10 cellular contexts compared by ENCODE assay signal in the genomic region with DNA sequence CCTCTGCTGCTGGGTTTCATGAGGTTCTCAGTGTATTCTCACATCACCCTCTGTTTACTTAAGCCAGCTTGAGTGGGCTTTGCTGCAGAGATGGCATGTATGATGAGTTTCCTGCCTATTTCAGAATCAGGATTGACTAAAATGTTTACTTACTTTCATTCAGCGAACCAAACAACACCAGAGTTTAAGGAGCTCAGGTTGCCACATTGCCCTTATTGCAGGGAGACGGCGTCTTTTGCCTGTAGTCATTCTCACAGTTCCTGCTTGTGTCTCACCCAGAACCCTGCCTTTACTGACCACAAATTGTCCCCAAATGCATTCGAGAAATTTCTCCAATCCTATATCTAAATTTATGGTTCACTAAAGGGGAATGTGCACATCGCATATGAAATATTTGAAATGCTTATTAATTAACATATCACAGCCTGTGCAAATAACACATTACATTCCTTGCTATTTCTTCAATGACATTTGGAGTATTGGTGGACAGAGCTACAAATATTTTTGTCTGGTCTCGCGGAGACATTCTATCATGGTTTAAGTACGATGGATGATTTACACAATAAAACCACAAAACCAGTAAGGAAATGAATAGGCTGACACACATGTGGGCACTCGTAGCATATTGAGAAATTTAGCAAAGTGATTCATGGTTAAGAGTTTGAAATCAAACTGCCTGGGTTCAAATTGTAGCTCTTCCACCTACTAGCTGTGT.
DNase-seq lines count a peak whose midpoint lies in the region; ATAC-seq and TF ChIP-seq lines count a peak whose summit lies in the region.
"Had no signal": no experiment of that assay in that cellular context is flagged by ENCODE, and none has a peak within 500 bp of the region (broad histone marks: within the 10 kb centered on the region; RNA-seq: fewer than 3 reads in every experiment).

No MANE protein-coding gene starts in this region.

- H3K4me3 Mint-ChIP-seq in activated CD4-positive, alpha-beta memory T cell treated with anti-CD3 and anti-CD28 coated beads for 36 hours, result no peak overlapping the region

- no peaks in the 10 kb centered on the region for H3K27me3 ChIP-seq in ACC112 (ENCODE audit: insufficient read depth, low read length)
- H3K27me3 ChIP-seq: adrenal gland, gastrocnemius medialis had no signal

- no peak for ATAC-seq in SK-N-SH treated with all-trans-retinoic acid at 6 μM for 48 hours
- ATAC-seq: gastrocnemius medialis had no signal

- DNase-seq in EL (peak; percentile 66), fibroblast of pulmonary artery (ENCODE audit: low read depth) (peak; percentile 46), activated gamma-delta T cell (lab: John Stamatoyannopoulos, UW) (no peak), NCI-H446 (lab: John Stamatoyannopoulos, UW) (no peak), erythroblast (lab: John Stamatoyannopoulos, UW) (no peak)
- peak; percentile 22 for DNase-seq in activated CD4-positive, alpha-beta memory T cell treated with anti-CD3 and anti-CD28 coated beads for 36 hours
- DNase-seq: adrenal gland, gastrocnemius medialis had no signal

- peak overlapping the region; percentile 33 for H3K27ac Mint-ChIP-seq in activated CD4-positive, alpha-beta memory T cell treated with anti-CD3 and anti-CD28 coated beads for 36 hours

- H3K4me3 ChIP-seq in ACC112 (ENCODE audit: low read depth, low read length) (peak overlapping the region; percentile 19; the same call in 1 of the 2 replicates), fibroblast of pulmonary artery (replicated peaks; ENCODE audit: low read depth, low read length) (no peak overlapping the region)
- H3K4me3 ChIP-seq: adrenal gland, gastrocnemius medialis had no signal

- H3K27me3 Mint-ChIP-seq in activated CD4-positive, alpha-beta memory T cell treated with anti-CD3 and anti-CD28 coated beads for 36 hours, result peaks cover 12% of the 10 kb centered on the region

- POLR2A ChIA-PET in activated CD4-positive, alpha-beta memory T cell treated with anti-CD3 and anti-CD28 coated beads for 36 hours (lab: Charles Lee), result interaction anchor here (0.8 to 2.2 kb wide), 3 partner anchors 9 to 139 kb away, joined by 3 to 11 read pairs (median 3); no protein-coding TSS in a partner anchor

- H3K79me2 ChIP-seq in ACC112 (ENCODE audit: control insufficient read depth, insufficient read depth, low read length, unreplicated experiment), result no peaks in the 10 kb centered on the region

- H3K4me1 Mint-ChIP-seq in activated CD4-positive, alpha-beta memory T cell treated with anti-CD3 and anti-CD28 coated beads for 36 hours (ENCODE audit: low read depth), result peaks cover 63% of the 10 kb centered on the region

- intact Hi-C loops in activated CD4-positive, alpha-beta memory T cell treated with anti-CD3 and anti-CD28 coated beads for 36 hours (cut with micrococcal nuclease), result loop anchor here (1.0 to 2.0 kb wide), 9 partner anchors 17 to 190 kb away; no protein-coding TSS in a partner anchor

- no peaks in the 10 kb centered on the region for H3K36me3 ChIP-seq in ACC112 (ENCODE audit: insufficient read depth, low read length)
- H3K36me3 ChIP-seq: adrenal gland, gastrocnemius medialis had no signal

- no peak for TF ChIP-seq POLR2A in erythroblast (IDR thresholded peaks at IDR 0.05; ENCODE audit: low read length)

- TF ChIP-seq CTCF in fibroblast of pulmonary artery (IDR thresholded peaks at IDR 0.05; ENCODE audit: low read length, missing control alignments), result no peak

- no peaks in the 10 kb centered on the region for H3K36me3 Mint-ChIP-seq in activated CD4-positive, alpha-beta memory T cell treated with anti-CD3 and anti-CD28 coated beads for 36 hours

- CTCF ChIA-PET in activated CD4-positive, alpha-beta memory T cell treated with anti-CD3 and anti-CD28 coated beads for 36 hours (lab: Charles Lee), result interaction anchor here (0.6 to 3.5 kb wide), 8 partner anchors 29 to 148 kb away, joined by 3 to 10 read pairs (median 4); no protein-coding TSS in a partner anchor

- peak overlapping the region; percentile 89 for H3K27ac ChIP-seq in ACC112 (ENCODE audit: low read depth, low read length)
- H3K27ac ChIP-seq: adrenal gland, gastrocnemius medialis had no signal

- no peaks in the 10 kb centered on the region for H3K9me3 Mint-ChIP-seq in activated CD4-positive, alpha-beta memory T cell treated with anti-CD3 and anti-CD28 coated beads for 36 hours

- H2AFZ ChIP-seq in ACC112 (ENCODE audit: low read length, unreplicated experiment), result no peak overlapping the region

- peaks cover 47% of the 10 kb centered on the region for H3K4me1 ChIP-seq in ACC112 (ENCODE audit: control insufficient read depth, insufficient read depth, low read length, unreplicated experiment)
- H3K4me1 ChIP-seq: adrenal gland, gastrocnemius medialis had no signal

TF ChIP-seq in SK-N-SH treated with all-trans-retinoic acid at 6 μM for 48 hours, 23 proteins besides CTCF, POLR2A, EP300 and RAD21:
- TF ChIP-seq SNAI2 (CRISPR knock-in tag; IDR thresholded peaks at IDR 0.05) (no peak), RARB (CRISPR knock-in tag; IDR thresholded peaks at IDR 0.05) (no peak), CSDC2 (CRISPR knock-in tag; IDR thresholded peaks at IDR 0.05) (no peak), ZFP30 (CRISPR knock-in tag; IDR thresholded peaks at IDR 0.05) (no peak), GLIS3 (CRISPR knock-in tag; IDR thresholded peaks at IDR 0.05) (no peak), PPARA (CRISPR knock-in tag; IDR thresholded peaks at IDR 0.05; ENCODE audit: borderline replicate concordance) (no peak), ZC3H10 (CRISPR knock-in tag; IDR thresholded peaks at IDR 0.05) (no peak), TCF4 (CRISPR knock-in tag; IDR thresholded peaks at IDR 0.05; ENCODE audit: borderline replicate concordance) (no peak), ISL1 (CRISPR knock-in tag; IDR thresholded peaks at IDR 0.05) (no peak), ARNTL (CRISPR knock-in tag; IDR thresholded peaks at IDR 0.05; ENCODE audit: borderline replicate concordance, low read depth) (no peak)
- TF ChIP-seq, protein P1, sequence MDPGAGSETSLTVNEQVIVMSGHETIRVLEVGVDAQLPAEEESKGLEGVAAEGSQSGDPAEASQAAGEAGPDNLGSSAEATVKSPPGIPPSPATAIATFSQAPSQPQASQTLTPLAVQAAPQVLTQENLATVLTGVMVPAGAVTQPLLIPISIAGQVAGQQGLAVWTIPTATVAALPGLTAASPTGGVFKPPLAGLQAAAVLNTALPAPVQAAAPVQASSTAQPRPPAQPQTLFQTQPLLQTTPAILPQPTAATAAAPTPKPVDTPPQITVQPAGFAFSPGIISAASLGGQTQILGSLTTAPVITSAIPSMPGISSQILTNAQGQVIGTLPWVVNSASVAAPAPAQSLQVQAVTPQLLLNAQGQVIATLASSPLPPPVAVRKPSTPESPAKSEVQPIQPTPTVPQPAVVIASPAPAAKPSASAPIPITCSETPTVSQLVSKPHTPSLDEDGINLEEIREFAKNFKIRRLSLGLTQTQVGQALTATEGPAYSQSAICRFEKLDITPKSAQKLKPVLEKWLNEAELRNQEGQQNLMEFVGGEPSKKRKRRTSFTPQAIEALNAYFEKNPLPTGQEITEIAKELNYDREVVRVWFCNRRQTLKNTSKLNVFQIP (CRISPR knock-in tag; IDR thresholded peaks at IDR 0.05; ENCODE audit: borderline replicate concordance, low read depth), result no peak
- TF ChIP-seq, protein P2, sequence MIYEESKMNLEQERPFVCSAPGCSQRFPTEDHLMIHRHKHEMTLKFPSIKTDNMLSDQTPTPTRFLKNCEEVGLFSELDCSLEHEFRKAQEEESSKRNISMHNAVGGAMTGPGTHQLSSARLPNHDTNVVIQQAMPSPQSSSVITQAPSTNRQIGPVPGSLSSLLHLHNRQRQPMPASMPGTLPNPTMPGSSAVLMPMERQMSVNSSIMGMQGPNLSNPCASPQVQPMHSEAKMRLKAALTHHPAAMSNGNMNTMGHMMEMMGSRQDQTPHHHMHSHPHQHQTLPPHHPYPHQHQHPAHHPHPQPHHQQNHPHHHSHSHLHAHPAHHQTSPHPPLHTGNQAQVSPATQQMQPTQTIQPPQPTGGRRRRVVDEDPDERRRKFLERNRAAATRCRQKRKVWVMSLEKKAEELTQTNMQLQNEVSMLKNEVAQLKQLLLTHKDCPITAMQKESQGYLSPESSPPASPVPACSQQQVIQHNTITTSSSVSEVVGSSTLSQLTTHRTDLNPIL (CRISPR knock-in tag; IDR thresholded peaks at IDR 0.05; ENCODE audit: low read depth), result no peak
- TF ChIP-seq, protein P3, sequence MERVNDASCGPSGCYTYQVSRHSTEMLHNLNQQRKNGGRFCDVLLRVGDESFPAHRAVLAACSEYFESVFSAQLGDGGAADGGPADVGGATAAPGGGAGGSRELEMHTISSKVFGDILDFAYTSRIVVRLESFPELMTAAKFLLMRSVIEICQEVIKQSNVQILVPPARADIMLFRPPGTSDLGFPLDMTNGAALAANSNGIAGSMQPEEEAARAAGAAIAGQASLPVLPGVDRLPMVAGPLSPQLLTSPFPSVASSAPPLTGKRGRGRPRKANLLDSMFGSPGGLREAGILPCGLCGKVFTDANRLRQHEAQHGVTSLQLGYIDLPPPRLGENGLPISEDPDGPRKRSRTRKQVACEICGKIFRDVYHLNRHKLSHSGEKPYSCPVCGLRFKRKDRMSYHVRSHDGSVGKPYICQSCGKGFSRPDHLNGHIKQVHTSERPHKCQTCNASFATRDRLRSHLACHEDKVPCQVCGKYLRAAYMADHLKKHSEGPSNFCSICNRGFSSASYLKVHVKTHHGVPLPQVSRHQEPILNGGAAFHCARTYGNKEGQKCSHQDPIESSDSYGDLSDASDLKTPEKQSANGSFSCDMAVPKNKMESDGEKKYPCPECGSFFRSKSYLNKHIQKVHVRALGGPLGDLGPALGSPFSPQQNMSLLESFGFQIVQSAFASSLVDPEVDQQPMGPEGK (CRISPR knock-in tag; IDR thresholded peaks at IDR 0.05; ENCODE audit: borderline replicate concordance), result no peak

Comparison
In these comparisons a context has a peak if more than half of its experiments do, and no peak if none do; other contexts are left out.
1. DNase-seq: peak in EL (single experiment), activated CD4-positive, alpha-beta memory T cell treated with anti-CD3 and anti-CD28 coated beads for 36 hours (single experiment) and fibroblast of pulmonary artery (single experiment); none in activated gamma-delta T cell (single experiment), NCI-H446 (0 of 2) and erythroblast (0 of 2).